In the genomic region with DNA sequence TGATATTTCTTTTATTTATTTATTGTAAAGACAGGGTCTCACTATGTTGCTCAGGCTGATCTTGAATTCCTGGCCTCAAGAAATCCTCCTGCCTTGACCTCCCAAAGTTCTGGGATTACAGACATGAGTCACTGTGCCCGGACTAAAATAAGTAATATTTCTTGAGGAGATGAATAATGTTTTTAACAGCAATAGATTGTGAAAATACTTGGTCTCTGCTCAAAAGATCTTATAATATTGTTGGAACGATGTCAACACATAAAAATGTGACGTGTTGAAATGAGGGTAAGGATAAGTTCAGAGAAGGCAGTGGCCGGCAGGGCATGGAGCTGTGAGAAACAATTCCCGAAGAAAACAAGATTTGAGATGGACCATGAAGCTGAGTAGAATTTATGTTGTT, we compare ENCODE assay signal across 18 cellular contexts.
"Had no signal": no experiment of that assay in that cellular context is flagged by ENCODE, and none has a peak within 500 bp of the region (broad histone marks: within the 10 kb centered on the region; RNA-seq: fewer than 3 reads in every experiment).

No MANE protein-coding gene starts in this region.

- H3K4me3 ChIP-seq: cardiac muscle cell, esophagus squamous epithelium, lower lobe of right lung, ovary, SJSA1, transverse colon had no signal

- H3K4me3 Mint-ChIP-seq: activated B cell treated with CpG ODN at 0.5 μM for 24 hours; activated CD4-positive, alpha-beta T cell treated with anti-CD3 and anti-CD28 coated beads, Interleukin-2, amount 10 ng/mL, durations not matched to agents 24 days and 14 days; activated naive CD8-positive, alpha-beta T cell treated with anti-CD3 and anti-CD28 coated beads for 36 hours; activated T-cell treated with anti-CD3 and anti-CD28 coated beads, Interleukin-2, amount 50 U/mL, for 72 hours; stimulated activated memory B cell treated with anti-CD40 and anti-IgM and Interleukin-4, amounts not matched to agents 10 μg/mL and 1 μg/mL and 100 μg/mL, for 72 hours had no signal

- H3K9me3 ChIP-seq: esophagus squamous epithelium, lower lobe of right lung, ovary, SJSA1, transverse colon had no signal

- H3K27ac Mint-ChIP-seq: activated B cell treated with CpG ODN at 0.5 μM for 24 hours; activated CD4-positive, alpha-beta T cell treated with anti-CD3 and anti-CD28 coated beads, Interleukin-2, amount 10 ng/mL, durations not matched to agents 24 days and 14 days; activated naive CD8-positive, alpha-beta T cell treated with anti-CD3 and anti-CD28 coated beads for 36 hours; activated T-cell treated with anti-CD3 and anti-CD28 coated beads, Interleukin-2, amount 50 U/mL, for 72 hours; stimulated activated memory B cell treated with anti-CD40 and anti-IgM and Interleukin-4, amounts not matched to agents 10 μg/mL and 1 μg/mL and 100 μg/mL, for 72 hours had no signal

- DNase-seq: activated B cell treated with CpG ODN at 0.5 μM for 24 hours; activated CD4-positive, alpha-beta T cell treated with anti-CD3 and anti-CD28 coated beads, Interleukin-2, amount 10 ng/mL, durations not matched to agents 24 days and 14 days; activated CD8-positive, alpha-beta memory T cell treated with anti-CD3 and anti-CD28 coated beads, Interleukin-2, amount 50 U/mL, for 48 hours; activated gamma-delta T cell treated with Interleukin-2 at 50 U/mL for 16 hours; activated naive CD8-positive, alpha-beta T cell treated with anti-CD3 and anti-CD28 coated beads for 36 hours; activated T-cell treated with anti-CD3 and anti-CD28 coated beads, Interleukin-2, amount 50 U/mL, for 72 hours; anterior cingulate cortex; esophagus squamous epithelium; left colon; lower lobe of right lung; ovary; stimulated activated CD4-positive, alpha-beta T cell treated with anti-CD3 and anti-CD28 coated beads, Interleukin-12 subunit alpha, Interleukin-12 subunit beta, amount 100 ng/mL, for 4 hours; stimulated activated CD4-positive, alpha-beta T cell treated with anti-CD3 and anti-CD28 coated beads, Interleukin-2, amount 100 ng/mL, for 24 hours; T-helper 2 cell; transverse colon had no signal

- H3K4me1 Mint-ChIP-seq: activated B cell treated with CpG ODN at 0.5 μM for 24 hours; activated CD4-positive, alpha-beta T cell treated with anti-CD3 and anti-CD28 coated beads, Interleukin-2, amount 10 ng/mL, durations not matched to agents 24 days and 14 days; activated naive CD8-positive, alpha-beta T cell treated with anti-CD3 and anti-CD28 coated beads for 36 hours; stimulated activated memory B cell treated with anti-CD40 and anti-IgM and Interleukin-4, amounts not matched to agents 10 μg/mL and 1 μg/mL and 100 μg/mL, for 72 hours had no signal

- H3K27me3 Mint-ChIP-seq: activated B cell treated with CpG ODN at 0.5 μM for 24 hours; activated naive CD8-positive, alpha-beta T cell treated with anti-CD3 and anti-CD28 coated beads for 36 hours; stimulated activated memory B cell treated with anti-CD40 and anti-IgM and Interleukin-4, amounts not matched to agents 10 μg/mL and 1 μg/mL and 100 μg/mL, for 72 hours had no signal

- H3K36me3 ChIP-seq: cardiac muscle cell, esophagus squamous epithelium, lower lobe of right lung, ovary, SJSA1, transverse colon had no signal

- H3K36me3 Mint-ChIP-seq: activated naive CD8-positive, alpha-beta T cell treated with anti-CD3 and anti-CD28 coated beads for 36 hours; stimulated activated memory B cell treated with anti-CD40 and anti-IgM and Interleukin-4, amounts not matched to agents 10 μg/mL and 1 μg/mL and 100 μg/mL, for 72 hours had no signal

- H3K9me3 Mint-ChIP-seq: activated B cell treated with CpG ODN at 0.5 μM for 24 hours; activated CD4-positive, alpha-beta T cell treated with anti-CD3 and anti-CD28 coated beads, Interleukin-2, amount 10 ng/mL, durations not matched to agents 24 days and 14 days; activated naive CD8-positive, alpha-beta T cell treated with anti-CD3 and anti-CD28 coated beads for 36 hours; stimulated activated memory B cell treated with anti-CD40 and anti-IgM and Interleukin-4, amounts not matched to agents 10 μg/mL and 1 μg/mL and 100 μg/mL, for 72 hours had no signal

- ATAC-seq: activated T-cell treated with anti-CD3 and anti-CD28 coated beads, Interleukin-2, amount 50 U/mL, for 72 hours; left colon; lower lobe of right lung; stimulated activated memory B cell treated with anti-CD40 and anti-IgM and Interleukin-4, amounts not matched to agents 10 μg/mL and 1 μg/mL and 100 μg/mL, for 72 hours had no signal

- H3K4me1 ChIP-seq: esophagus squamous epithelium, lower lobe of right lung, transverse colon had no signal
